In the genomic region with DNA sequence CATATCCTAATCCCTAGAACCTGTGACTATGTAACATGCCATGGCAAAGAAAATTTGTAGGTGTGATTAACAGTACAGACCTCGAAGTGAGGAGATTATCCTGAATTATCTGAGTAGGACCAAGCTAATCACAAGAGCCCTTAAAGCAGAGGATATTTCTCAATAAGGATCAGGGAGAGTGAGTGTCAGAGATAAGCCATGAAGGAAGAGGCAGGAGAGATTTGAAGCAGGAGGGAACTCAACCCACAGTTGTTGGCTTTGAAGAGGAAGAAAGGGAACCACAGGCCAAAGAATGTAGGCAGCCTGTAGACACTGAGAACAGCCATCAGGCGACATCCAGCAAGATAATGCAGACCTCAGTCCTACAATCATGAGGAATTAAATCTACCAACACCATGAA, we compare ENCODE assay signal across 29 cellular contexts.
"Had no signal": no experiment of that assay in that cellular context is flagged by ENCODE, and none has a peak within 500 bp of the region (broad histone marks: within the 10 kb centered on the region; RNA-seq: fewer than 3 reads in every experiment).

No MANE protein-coding gene starts in this region.

- H3K27ac Mint-ChIP-seq: activated CD4-positive, alpha-beta memory T cell treated with anti-CD3 and anti-CD28 coated beads for 36 hours; activated naive CD4-positive, alpha-beta T cell treated with anti-CD3 and anti-CD28 coated beads for 36 hours; activated naive CD8-positive, alpha-beta T cell treated with anti-CD3 and anti-CD28 coated beads, Interleukin-2, amount 10 ng/mL, durations not matched to agents 7 days and 5 days; activated T-helper 1 cell treated with anti-CD3 and anti-CD28 coated beads, Interleukin-12 subunit alpha, Interleukin-12 subunit beta, Interleukin-2, Interleukin-4 antibody, amounts not matched to agents 30 ng/mL and 10 ng/mL and 1 ng/mL, durations not matched to agents 14 hours and 24 hours and 36 hours; effector memory CD8-positive, alpha-beta T cell; T-helper 17 cell had no signal

- H3K9me3 Mint-ChIP-seq: activated CD4-positive, alpha-beta memory T cell treated with anti-CD3 and anti-CD28 coated beads for 36 hours; activated naive CD4-positive, alpha-beta T cell treated with anti-CD3 and anti-CD28 coated beads for 36 hours; activated naive CD8-positive, alpha-beta T cell treated with anti-CD3 and anti-CD28 coated beads, Interleukin-2, amount 10 ng/mL, durations not matched to agents 7 days and 5 days; activated T-helper 1 cell treated with anti-CD3 and anti-CD28 coated beads, Interleukin-12 subunit alpha, Interleukin-12 subunit beta, Interleukin-2, Interleukin-4 antibody, amounts not matched to agents 30 ng/mL and 10 ng/mL and 1 ng/mL, durations not matched to agents 14 hours and 24 hours and 36 hours; effector memory CD8-positive, alpha-beta T cell; naive thymus-derived CD4-positive, alpha-beta T cell had no signal

- FAIRE-seq: astrocyte, urothelium cell line had no signal

- ATAC-seq: activated CD4-positive, CD25-positive, alpha-beta regulatory T cell treated with anti-CD3 and anti-CD28 coated beads, Interleukin-2, amount 50 U/mL, for 24 hours; effector memory CD8-positive, alpha-beta T cell; gastrocnemius medialis; left colon; naive thymus-derived CD4-positive, alpha-beta T cell; right cardiac atrium; stimulated activated naive CD8-positive, alpha-beta T cell treated with anti-CD3 and anti-CD28 coated beads, Interleukin-15, Interleukin-2, amounts not matched to agents 100 U/mL and 50 U/mL, for 24 hours; T-helper 17 cell had no signal

- H3K4me3 ChIP-seq: gastrocnemius medialis, testis, transverse colon had no signal

- H3K27me3 ChIP-seq: brain microvascular endothelial cell, gastrocnemius medialis, testis, transverse colon had no signal

- H3K27ac ChIP-seq: brain microvascular endothelial cell, gastrocnemius medialis, testis, transverse colon, VCaP had no signal

- DNase-seq: activated CD4-positive, alpha-beta memory T cell treated with anti-CD3 and anti-CD28 coated beads for 36 hours; activated CD4-positive, alpha-beta T cell treated with anti-CD3 and anti-CD28 coated beads for 48 hours; activated CD8-positive, alpha-beta memory T cell treated with anti-CD3 and anti-CD28 coated beads, Interleukin-2, amount 50 U/mL, for 4 hours; activated effector memory CD4-positive, alpha-beta T cell treated with anti-CD3 and anti-CD28 coated beads, Interleukin-2, amount 50 U/mL, for 16 hours; activated naive CD4-positive, alpha-beta T cell treated with anti-CD3 and anti-CD28 coated beads for 36 hours; activated naive CD8-positive, alpha-beta T cell treated with anti-CD3 and anti-CD28 coated beads, Interleukin-2, amount 10 ng/mL, durations not matched to agents 7 days and 5 days; activated T-cell treated with anti-CD3 and anti-CD28 coated beads, Interleukin-2, amount 50 U/mL, for 1 hour; amniotic stem cell; brain microvascular endothelial cell; cortex of kidney; effector memory CD8-positive, alpha-beta T cell; gastrocnemius medialis; glutamatergic neuron; islet precursor cell; left colon; mammary epithelial cell; midbrain; naive thymus-derived CD4-positive, alpha-beta T cell; right cardiac atrium; stimulated activated naive CD8-positive, alpha-beta T cell treated with anti-CD3 and anti-CD28 coated beads, Interleukin-15, Interleukin-2, amounts not matched to agents 100 U/mL and 50 U/mL, for 24 hours; T-helper 17 cell; T1000; testis; transverse colon had no signal

- H3K4me1 ChIP-seq: gastrocnemius medialis, testis, transverse colon had no signal

- H3K9me3 ChIP-seq: gastrocnemius medialis, testis, transverse colon had no signal

- H3K27me3 Mint-ChIP-seq: activated CD4-positive, alpha-beta memory T cell treated with anti-CD3 and anti-CD28 coated beads for 36 hours; activated naive CD8-positive, alpha-beta T cell treated with anti-CD3 and anti-CD28 coated beads, Interleukin-2, amount 10 ng/mL, durations not matched to agents 7 days and 5 days; effector memory CD8-positive, alpha-beta T cell; naive thymus-derived CD4-positive, alpha-beta T cell; T-helper 17 cell had no signal

- H3K4me3 Mint-ChIP-seq: activated CD4-positive, alpha-beta memory T cell treated with anti-CD3 and anti-CD28 coated beads for 36 hours; activated naive CD4-positive, alpha-beta T cell treated with anti-CD3 and anti-CD28 coated beads for 36 hours; activated naive CD8-positive, alpha-beta T cell treated with anti-CD3 and anti-CD28 coated beads, Interleukin-2, amount 10 ng/mL, durations not matched to agents 7 days and 5 days; activated T-helper 1 cell treated with anti-CD3 and anti-CD28 coated beads, Interleukin-12 subunit alpha, Interleukin-12 subunit beta, Interleukin-2, Interleukin-4 antibody, amounts not matched to agents 30 ng/mL and 10 ng/mL and 1 ng/mL, durations not matched to agents 14 hours and 24 hours and 36 hours; effector memory CD8-positive, alpha-beta T cell; naive thymus-derived CD4-positive, alpha-beta T cell; T-helper 17 cell had no signal
